1 cellular context compared by ENCODE assay signal in the genomic region with DNA sequence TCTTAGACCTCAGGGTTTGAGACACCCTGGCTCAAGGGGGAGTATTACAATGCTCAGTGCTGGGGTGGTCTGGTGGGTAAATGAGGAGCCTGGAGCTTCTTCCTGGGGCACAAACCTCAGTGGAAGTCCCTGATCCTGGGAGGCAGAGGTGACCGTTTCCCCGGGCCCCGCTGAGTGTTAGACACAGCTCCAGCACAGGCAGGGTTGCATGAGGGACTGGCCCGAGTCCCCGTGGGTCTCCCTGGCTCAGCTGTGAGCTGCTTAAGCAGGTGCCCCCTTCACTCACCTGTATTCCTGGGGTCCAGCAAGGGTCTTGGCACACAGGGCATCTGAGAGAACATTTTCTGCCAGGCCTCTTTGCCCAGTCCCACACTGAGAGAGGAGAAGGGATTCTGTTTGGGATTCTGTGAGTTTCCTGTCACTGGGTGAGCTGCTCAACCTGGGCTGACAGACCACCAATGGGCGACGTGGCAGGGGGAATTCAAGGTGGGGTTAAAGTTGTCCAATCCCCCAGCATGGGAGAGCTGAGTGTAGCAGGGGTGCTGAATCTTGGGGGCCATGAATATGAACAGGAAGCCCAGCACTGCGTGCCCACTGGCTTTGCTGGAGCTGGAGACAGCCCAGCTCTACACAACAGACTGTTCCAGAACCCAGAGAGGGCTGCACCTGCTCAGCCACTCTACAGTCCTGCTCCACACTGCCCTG.
A peak's percentile ranks its signal among the peaks of the same experiment; 100 is the strongest.
TF ChIP-seq lines count a peak whose summit lies in the region.

No MANE protein-coding gene starts in this region.

TF ChIP-seq in HepG2, 621 proteins besides CTCF, POLR2A, EP300 and RAD21 (continued from another document):
- TF ChIP-seq, protein P1, sequence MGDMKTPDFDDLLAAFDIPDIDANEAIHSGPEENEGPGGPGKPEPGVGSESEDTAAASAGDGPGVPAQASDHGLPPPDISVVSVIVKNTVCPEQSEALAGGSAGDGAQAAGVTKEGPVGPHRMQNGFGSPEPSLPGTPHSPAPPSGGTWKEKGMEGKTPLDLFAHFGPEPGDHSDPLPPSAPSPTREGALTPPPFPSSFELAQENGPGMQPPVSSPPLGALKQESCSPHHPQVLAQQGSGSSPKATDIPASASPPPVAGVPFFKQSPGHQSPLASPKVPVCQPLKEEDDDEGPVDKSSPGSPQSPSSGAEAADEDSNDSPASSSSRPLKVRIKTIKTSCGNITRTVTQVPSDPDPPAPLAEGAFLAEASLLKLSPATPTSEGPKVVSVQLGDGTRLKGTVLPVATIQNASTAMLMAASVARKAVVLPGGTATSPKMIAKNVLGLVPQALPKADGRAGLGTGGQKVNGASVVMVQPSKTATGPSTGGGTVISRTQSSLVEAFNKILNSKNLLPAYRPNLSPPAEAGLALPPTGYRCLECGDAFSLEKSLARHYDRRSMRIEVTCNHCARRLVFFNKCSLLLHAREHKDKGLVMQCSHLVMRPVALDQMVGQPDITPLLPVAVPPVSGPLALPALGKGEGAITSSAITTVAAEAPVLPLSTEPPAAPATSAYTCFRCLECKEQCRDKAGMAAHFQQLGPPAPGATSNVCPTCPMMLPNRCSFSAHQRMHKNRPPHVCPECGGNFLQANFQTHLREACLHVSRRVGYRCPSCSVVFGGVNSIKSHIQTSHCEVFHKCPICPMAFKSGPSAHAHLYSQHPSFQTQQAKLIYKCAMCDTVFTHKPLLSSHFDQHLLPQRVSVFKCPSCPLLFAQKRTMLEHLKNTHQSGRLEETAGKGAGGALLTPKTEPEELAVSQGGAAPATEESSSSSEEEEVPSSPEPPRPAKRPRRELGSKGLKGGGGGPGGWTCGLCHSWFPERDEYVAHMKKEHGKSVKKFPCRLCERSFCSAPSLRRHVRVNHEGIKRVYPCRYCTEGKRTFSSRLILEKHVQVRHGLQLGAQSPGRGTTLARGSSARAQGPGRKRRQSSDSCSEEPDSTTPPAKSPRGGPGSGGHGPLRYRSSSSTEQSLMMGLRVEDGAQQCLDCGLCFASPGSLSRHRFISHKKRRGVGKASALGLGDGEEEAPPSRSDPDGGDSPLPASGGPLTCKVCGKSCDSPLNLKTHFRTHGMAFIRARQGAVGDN (CRISPR knock-in tag; IDR thresholded peaks at IDR 0.05), result peak; percentile 16; the same call in 1 of the 2 replicates
